ENCODE assay signal across 8 cellular contexts in genomic region chr7:103347507-103348267, GRCh38. TPM values are rescaled to one million over a fixed set of nuclear protein-coding genes. Genes with fewer than 3 reads are reported as not detected.
DNase-seq lines count a peak whose midpoint lies in the region; ATAC-seq and TF ChIP-seq lines count a peak whose summit lies in the region.

Gene PSMC2 (plus strand): TSS chr7:103347643. CDS start chr7:103347712, 69 bp downstream.

- peak; percentile 77 for DNase-seq in GM10266 (ENCODE audit: extremely low spot score)
- DNase-seq in NCI-H1105 (lab: John Stamatoyannopoulos, UW): peak; percentile 86
- DNase-seq in SKM-1 (lab: John Stamatoyannopoulos, UW; ENCODE audit: unreplicated experiment): peak; percentile 66
- DNase-seq in activated naive CD4-positive, alpha-beta T cell treated with anti-CD3 and anti-CD28 coated beads, Interleukin-2, amount 50 U/mL, for 72 hours (ENCODE audit: low spot score in 2 of 2): peak; percentile 76 to 81
- peak; percentile 86 for DNase-seq in glomerular visceral epithelial cell (ENCODE audit: extremely low spot score)
- DNase-seq in omental fat pad (ENCODE audit: low spot score): peak; percentile 60

- peak within 1 kb of the TSS; percentile 60 for H3K27ac ChIP-seq in temporal lobe (ENCODE audit: low read depth, low read length)

- H3K27ac Mint-ChIP-seq in activated naive CD4-positive, alpha-beta T cell treated with anti-CD3 and anti-CD28 coated beads, Interleukin-2, amount 50 U/mL, for 72 hours: peak within 1 kb of the TSS; percentile 97 to 99

- TF ChIP-seq CTCF in GM10266 (IDR thresholded peaks at IDR 0.05; ENCODE audit: control insufficient read depth, insufficient read depth, low read depth, missing control alignments) (no peak), omental fat pad (IDR thresholded peaks at IDR 0.05) (no peak)

- ATAC-seq in HG02642 (IDR thresholded peaks at IDR 0.05; ENCODE audit: poor library complexity, unreplicated experiment): peak; percentile 75
- peak; percentile 55 to 77 for ATAC-seq in activated naive CD4-positive, alpha-beta T cell treated with anti-CD3 and anti-CD28 coated beads, Interleukin-2, amount 50 U/mL, for 72 hours
- ATAC-seq in omental fat pad (ENCODE audit: low FRiP score): peak; percentile 84

- no peaks in the 10 kb centered on the region for H3K9me3 Mint-ChIP-seq in activated naive CD4-positive, alpha-beta T cell treated with anti-CD3 and anti-CD28 coated beads, Interleukin-2, amount 50 U/mL, for 72 hours

- peaks cover 31 to 43% of the 10 kb centered on the region in 2 donors for H3K36me3 Mint-ChIP-seq in activated naive CD4-positive, alpha-beta T cell treated with anti-CD3 and anti-CD28 coated beads, Interleukin-2, amount 50 U/mL, for 72 hours

RNA-seq across cellular contexts. Expression of gene PSMC2, which starts in this region (rescaled TPM):
- 100 to 1,000 TPM; 121 to 138 TPM for total RNA-seq in activated naive CD4-positive, alpha-beta T cell treated with anti-CD3 and anti-CD28 coated beads, Interleukin-2, amount 50 U/mL, for 72 hours
- total RNA-seq in omental fat pad: 100 to 1,000 TPM in 2 of 4 donors, 10 to 100 TPM in 2; 84.3 to 106 (median 97.3) TPM
- total RNA-seq in temporal lobe: 105 TPM

Comparison
In these comparisons a context has a peak if more than half of its experiments do, and no peak if none do; other contexts are left out.
1. Peak in every context shown above with its lines: DNase-seq, ATAC-seq and H3K27ac ChIP-seq.